18 cellular contexts compared by ENCODE assay signal in genomic region chr1:215059947-215060346, GRCh38. TPM values are rescaled to one million over a fixed set of nuclear protein-coding genes. Genes with fewer than 3 reads are reported as not detected.
A peak's percentile ranks its signal among the peaks of the same experiment; 100 is the strongest.
DNase-seq lines count a peak whose midpoint lies in the region; ATAC-seq, FAIRE-seq and TF ChIP-seq lines count a peak whose summit lies in the region.
"Had no signal": no experiment of that assay in that cellular context is flagged by ENCODE, and none has a peak within 500 bp of the region (broad histone marks: within the 10 kb centered on the region; RNA-seq: fewer than 3 reads in every experiment).

No MANE protein-coding gene starts in this region.

- no peak overlapping the region for H3K4me3 ChIP-seq in kidney (ENCODE audit: low read length in 2 of 2)
- H3K4me3 ChIP-seq in upper lobe of right lung: no peak overlapping the region
- H3K4me3 ChIP-seq: BLaER1 had no signal

- no peak overlapping the region for H3K9ac ChIP-seq in kidney (ENCODE audit: low read length in 2 of 2)
- H3K9ac ChIP-seq: BLaER1 had no signal

- peak; percentile 10 for ATAC-seq in upper lobe of right lung
- no peak for ATAC-seq in stimulated activated naive CD8-positive, alpha-beta T cell treated with anti-CD3 and anti-CD28 coated beads, Interleukin-15, Interleukin-2, amounts not matched to agents 100 U/mL and 50 U/mL, for 24 hours
- ATAC-seq: HepG2 had no signal

- no peaks in the 10 kb centered on the region for H3K4me1 ChIP-seq in kidney (ENCODE audit: control insufficient read depth in 1 of 2, insufficient read depth in 1 of 2, low read depth in 1 of 2, low read length in 2 of 2)
- H3K4me1 ChIP-seq in upper lobe of right lung: no peaks in the 10 kb centered on the region
- H3K4me1 ChIP-seq: BLaER1 had no signal

- no peak for TF ChIP-seq CTCF in kidney (IDR thresholded peaks at IDR 0.05; ENCODE audit: borderline replicate concordance, extremely low read depth, insufficient read depth)
- TF ChIP-seq CTCF in upper lobe of right lung (IDR thresholded peaks at IDR 0.05): no peak

- no peaks in the 10 kb centered on the region for H3K36me3 ChIP-seq in kidney (ENCODE audit: control insufficient read depth in 1 of 2, insufficient read depth in 2 of 2, low read length in 2 of 2)
- H3K36me3 ChIP-seq in upper lobe of right lung: no peaks in the 10 kb centered on the region
- H3K36me3 ChIP-seq: BLaER1 had no signal

- FAIRE-seq in kidney (lab: Jason Lieb, UNC) (no peak), frontal cortex (lab: Jason Lieb, UNC) (no peak)
- FAIRE-seq: HepG2 had no signal

- H3K27ac ChIP-seq in kidney (ENCODE audit: low read depth in 2 of 2, low read length in 2 of 2) (no peak overlapping the region), upper lobe of right lung (no peak overlapping the region)
- H3K27ac ChIP-seq: BLaER1 had no signal

- in situ Hi-C loops in G401 (cut with HindIII; ENCODE audit: low sequenced_read_pairs): no loop called here

- DNase-seq in G401 (ENCODE audit: low spot score): peak; percentile 47
- peak; percentile 32 for DNase-seq in cerebellar cortex (ENCODE audit: low spot score)
- peak; percentile 53 for DNase-seq in kidney
- no peak for DNase-seq in upper lobe of right lung
- DNase-seq in frontal cortex (ENCODE audit: low spot score in 2 of 2): no peak
- no peak for DNase-seq in NCI-H2081 treated with DMSO at 0.1 percent for 48 hours (lab: John Stamatoyannopoulos, UW)
- DNase-seq in stimulated activated naive CD8-positive, alpha-beta T cell treated with anti-CD3 and anti-CD28 coated beads, Interleukin-15, Interleukin-2, amounts not matched to agents 100 U/mL and 50 U/mL, for 24 hours: no peak
- DNase-seq: 8988T; CD4-positive, alpha-beta memory T cell; DMS153; DMS79; GF-D8; GOT3; H9 had no signal

- no peaks in the 10 kb centered on the region for H3K27me3 ChIP-seq in upper lobe of right lung
- H3K27me3 ChIP-seq: BLaER1 had no signal

- intact Hi-C loops in kidney (cut with DNase I) (no loop called here), upper lobe of right lung (cut with DNase I) (no loop called here)

- H3K9me3 ChIP-seq in kidney (ENCODE audit: control insufficient read depth in 1 of 2, low read length in 2 of 2) (no peaks in the 10 kb centered on the region), upper lobe of right lung (no peaks in the 10 kb centered on the region)
- H3K9me3 ChIP-seq: BLaER1 had no signal

RNA-seq across cellular contexts. Expression of gene KCNK2, which starts 22.6 kb away (rescaled TPM):
- total RNA-seq in G401 (2014; rRNA removed; shearing (Covaris generic)): not detected in 2 replicates
- total RNA-seq in kidney: 1.4 TPM
- not detected for polyA plus RNA-seq in kidney (ENCODE audit: insufficient read depth, low read depth, low replicate concordance)
- total RNA-seq in upper lobe of right lung: 0.26 TPM
- 78.7 TPM for total RNA-seq in frontal cortex
- total RNA-seq: A673; CD4-positive, alpha-beta memory T cell; HepG2 had no signal
- polyA plus RNA-seq: CD14-positive monocyte; CD4-positive, alpha-beta memory T cell; HepG2 had no signal

Comparison
In these comparisons a context has a peak if more than half of its experiments do, and no peak if none do; other contexts are left out.
1. DNase-seq: peak in G401 (single experiment), cerebellar cortex (single experiment) and kidney (single experiment); none in upper lobe of right lung (single experiment), frontal cortex (0 of 2), NCI-H2081 treated with DMSO at 0.1 percent for 48 hours (single experiment) and stimulated activated naive CD8-positive, alpha-beta T cell treated with anti-CD3 and anti-CD28 coated beads, Interleukin-15, Interleukin-2, amounts not matched to agents 100 U/mL and 50 U/mL, for 24 hours (single experiment).
2. RNA of gene KCNK2, which starts 22.6 kb away (total RNA-seq): 78.7 TPM in frontal cortex (single experiment); 1.4 TPM in kidney (single experiment), 0.26 TPM in upper lobe of right lung (single experiment) and not detected in G401; every median in the first group is over 10 times any median in the second.